In the genomic region with DNA sequence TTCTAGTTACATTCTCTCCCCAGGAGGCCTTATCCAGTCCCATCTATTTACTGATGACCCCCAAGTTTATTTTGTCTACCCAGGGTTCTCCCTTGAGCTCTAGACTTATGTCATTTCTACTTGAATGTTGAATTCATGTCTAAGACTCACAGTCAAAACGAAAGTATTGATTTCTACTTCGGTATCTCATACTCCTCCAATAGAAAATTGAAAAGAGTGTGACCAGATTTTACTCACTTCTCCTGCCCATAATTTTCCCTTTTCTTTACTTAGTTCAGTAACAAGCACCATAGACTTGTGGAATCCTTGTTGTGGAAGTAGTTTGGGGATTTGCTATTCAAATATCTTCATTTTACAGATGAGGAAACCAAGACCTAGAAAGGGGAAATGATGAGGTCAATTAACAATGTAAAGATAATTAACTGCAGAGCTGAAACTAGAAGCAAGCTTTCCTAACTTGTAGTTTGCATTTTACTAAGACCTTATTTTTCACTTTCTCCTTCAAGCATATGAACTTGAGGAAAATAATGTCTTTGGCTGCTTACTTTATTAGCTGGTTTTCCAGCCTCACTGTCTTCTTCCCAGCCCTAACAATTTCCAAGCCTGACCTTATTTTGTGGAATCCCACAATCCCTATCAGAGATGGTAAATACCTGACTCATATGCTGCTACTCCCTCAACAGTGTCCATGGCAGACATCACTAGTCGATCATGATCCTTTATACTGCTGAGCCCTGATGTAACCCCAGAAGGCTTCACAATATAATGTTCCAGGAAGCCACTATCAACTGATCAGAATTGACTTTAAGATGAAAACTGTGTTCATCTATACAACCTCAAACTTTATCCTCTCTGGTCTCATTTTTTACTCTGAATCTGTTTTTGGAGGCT, we compare ENCODE assay signal across 11 cellular contexts.
DNase-seq lines count a peak whose midpoint lies in the region; ATAC-seq and TF ChIP-seq lines count a peak whose summit lies in the region.
"Had no signal": no experiment of that assay in that cellular context is flagged by ENCODE, and none has a peak within 500 bp of the region (broad histone marks: within the 10 kb centered on the region; RNA-seq: fewer than 3 reads in every experiment).

No MANE protein-coding gene starts in this region.

- H3K4me3 ChIP-seq in MG63, result no peak overlapping the region
- H3K4me3 ChIP-seq: BLaER1 treated with 17β-estradiol and CSF1 and Interleukin-3, amounts not matched to agents 10 nM and 100 nM had no signal

- DNase-seq in MG63 (peak; percentile 7), GM13976 (ENCODE audit: low spot score) (no peak), cardiac septum (ENCODE audit: low spot score) (no peak)
- no peak for DNase-seq in activated naive CD4-positive, alpha-beta T cell treated with anti-CD3 and anti-CD28 coated beads, Interleukin-2, amount 50 U/mL, for 16 hours
- DNase-seq in stimulated activated naive CD4-positive, alpha-beta T cell (lab: John Stamatoyannopoulos, UW), result no peak
- DNase-seq: activated effector memory CD4-positive, alpha-beta T cell treated with anti-CD3 and anti-CD28 coated beads, Interleukin-2, amount 50 U/mL, for 16 hours; naive thymus-derived CD4-positive, alpha-beta T cell had no signal

- TF ChIP-seq CTCF in GM13976 (IDR thresholded peaks at IDR 0.05; ENCODE audit: borderline replicate concordance, control extremely low read depth, extremely low read depth, insufficient read depth, missing control alignments), result no peak

- ATAC-seq in GM18498 (IDR thresholded peaks at IDR 0.05; ENCODE audit: unreplicated experiment) (peak; percentile 83), GM19467 (IDR thresholded peaks at IDR 0.05; ENCODE audit: unreplicated experiment) (peak; percentile 81), HG02973 (IDR thresholded peaks at IDR 0.05; ENCODE audit: unreplicated experiment) (peak; percentile 94)
- ATAC-seq: naive thymus-derived CD4-positive, alpha-beta T cell had no signal

- in situ Hi-C loops in GM13976 (cut with MboI; ENCODE audit: low sequenced_read_pairs, unreplicated experiment), result no loop called here

- peaks cover 3% of the 10 kb centered on the region; the same call in 1 of the 2 replicates for H3K27me3 ChIP-seq in MG63
- H3K27me3 ChIP-seq: BLaER1 treated with 17β-estradiol and CSF1 and Interleukin-3, amounts not matched to agents 10 nM and 100 nM had no signal

- no peaks in the 10 kb centered on the region for H3K36me3 ChIP-seq in MG63
- H3K36me3 ChIP-seq: BLaER1 treated with 17β-estradiol and CSF1 and Interleukin-3, amounts not matched to agents 10 nM and 100 nM had no signal

- H3K9me3 ChIP-seq in MG63, result no peaks in the 10 kb centered on the region

- intact Hi-C loops in cardiac septum (cut with DNase I), result no loop called here
